ENCODE assay signal across 21 cellular contexts in genomic region chr13:22642088-22642487, GRCh38.
"Had no signal": no experiment of that assay in that cellular context is flagged by ENCODE, and none has a peak within 500 bp of the region (broad histone marks: within the 10 kb centered on the region; RNA-seq: fewer than 3 reads in every experiment).

No MANE protein-coding gene starts in this region.

- H3K27me3 ChIP-seq: SJSA1 had no signal

- H3K9me3 ChIP-seq: SJSA1 had no signal

- DNase-seq: KBM-7, MV-4-11, NCI-H1048, NCI-H1105, NCI-H1417, NCI-H1436 treated with DMSO at 0.1 percent for 48 hours, NCI-H1694 treated with DMSO at 0.1 percent for 48 hours, NCI-H1930, NCI-H2081, NCI-H2107, NCI-H2227 treated with DMSO at 0.1 percent for 48 hours, NCI-H446, NCI-H510A, NCI-H524 treated with DMSO at 0.1 percent for 48 hours, NCI-H69, NCI-H774, Right ventricle myocardium superior, RPMI8226, SIG-M5 had no signal

- H3K36me3 ChIP-seq: SJSA1 had no signal

- H3K4me1 ChIP-seq: SJSA1 had no signal

- H3K4me3 ChIP-seq: SJSA1, SK-N-MC had no signal

- H3K27ac ChIP-seq: SJSA1, SK-N-MC had no signal
